In genomic region chr19:1206733-1207301, GRCh38 we compare ENCODE assay signal across 6 cellular contexts. TPM values are rescaled to one million over a fixed set of nuclear protein-coding genes. Genes with fewer than 3 reads are reported as not detected.
DNase-seq lines count a peak whose midpoint lies in the region; ATAC-seq and TF ChIP-seq lines count a peak whose summit lies in the region.

No MANE protein-coding gene starts in this region.

- no peaks in the 10 kb centered on the region for H3K27me3 Mint-ChIP-seq in CD8-positive, alpha-beta memory T cell
- H3K27me3 Mint-ChIP-seq in T-cell: no peaks in the 10 kb centered on the region

- peaks cover 45% of the 10 kb centered on the region for H3K4me1 ChIP-seq in CD8-positive, alpha-beta memory T cell (ENCODE audit: insufficient read depth, low read length)
- peaks cover 22 to 67% (median 54%) of the 10 kb centered on the region in 9 donors for H3K4me1 ChIP-seq in heart right ventricle
- H3K4me1 ChIP-seq in stomach: peaks cover 49 to 80% (median 74%) of the 10 kb centered on the region in 4 donors

- H3K27ac ChIP-seq in CD8-positive, alpha-beta memory T cell (ENCODE audit: low read depth, low read length): peak overlapping the region; percentile 67
- H3K27ac ChIP-seq in heart right ventricle (peak overlapping the region; percentile 62 to 96 (median 88)), stomach (peak overlapping the region; percentile 77 to 90 (median 86))

- no peak for TF ChIP-seq EP300 in stomach (IDR thresholded peaks at IDR 0.05)

- peak overlapping the region; percentile 90 for H3K4me3 ChIP-seq in CD8-positive, alpha-beta memory T cell (ENCODE audit: low read length)
- H3K4me3 ChIP-seq in heart right ventricle: peak overlapping the region; percentile 69 to 94 (median 80)
- peak overlapping the region; percentile 73 to 91 (median 80) for H3K4me3 ChIP-seq in stomach

- H3K9me3 Mint-ChIP-seq in CD8-positive, alpha-beta memory T cell: no peaks in the 10 kb centered on the region
- no peaks in the 10 kb centered on the region for H3K9me3 Mint-ChIP-seq in T-cell

- H3K36me3 ChIP-seq in CD8-positive, alpha-beta memory T cell (ENCODE audit: insufficient read depth, low read length): no peaks in the 10 kb centered on the region
- peaks cover 0 to 14% (median 4%) of the 10 kb centered on the region in 9 donors for H3K36me3 ChIP-seq in heart right ventricle
- H3K36me3 ChIP-seq in stomach: peaks cover 4 to 9% (median 5%) of the 10 kb centered on the region in 4 donors

- CTCF ChIA-PET in CD8-positive, alpha-beta memory T cell (lab: Charles Lee): no interaction called here
- CTCF ChIA-PET in T-cell (lab: Charles Lee): no interaction called here

- intact Hi-C loops in heart right ventricle (cut with DNase I): no loop called here
- intact Hi-C loops in stomach (cut with DNase I; ENCODE audit: low total_unique reads): no loop called here

- H3K27ac Mint-ChIP-seq in CD8-positive, alpha-beta memory T cell: peak overlapping the region; percentile 79 to 98 (median 92)
- H3K27ac Mint-ChIP-seq in T-cell: peak overlapping the region; percentile 92 to 94

- no peaks in the 10 kb centered on the region for H3K27me3 ChIP-seq in CD8-positive, alpha-beta memory T cell (ENCODE audit: insufficient read depth, low read length, poor library complexity, severe bottlenecking)
- H3K27me3 ChIP-seq in heart right ventricle (no peaks in the 10 kb centered on the region), stomach (no peaks in the 10 kb centered on the region)

- peak overlapping the region; percentile 92 to 98 (median 95) for H3K4me3 Mint-ChIP-seq in CD8-positive, alpha-beta memory T cell
- peak overlapping the region; percentile 93 to 98 (median 94) for H3K4me3 Mint-ChIP-seq in T-cell

- POLR2A ChIA-PET in CD8-positive, alpha-beta memory T cell (lab: Charles Lee): interaction anchor here (0.6 to 1.0 kb wide), 3 partner anchors 116 to 570 kb away, joined by 3 to 12 read pairs (median 6); no protein-coding TSS in a partner anchor
- POLR2A ChIA-PET in T-cell (lab: Charles Lee): no interaction called here

- DNase-seq in CD8-positive, alpha-beta memory T cell: peak in 3 of 5 donors; percentile 22 to 32 (median 29)
- peak in 12 of 34 experiments; percentile 14 to 38 (median 26) for DNase-seq in T-cell
- DNase-seq in heart right ventricle: no peak
- no peak for DNase-seq in stomach
- DNase-seq in HCEC 1CT: no peak

- no peak for TF ChIP-seq POLR2A in stomach (IDR thresholded peaks at IDR 0.05)

- no peaks in the 10 kb centered on the region for H3K9me3 ChIP-seq in CD8-positive, alpha-beta memory T cell (ENCODE audit: low read length)
- H3K9me3 ChIP-seq in heart right ventricle (no peaks in the 10 kb centered on the region), stomach (no peaks in the 10 kb centered on the region)

- ATAC-seq in T-cell (replicated peaks in 1 of 4) (no peak), heart right ventricle (peak in 1 of 8 donors; percentile 1), HG03097 (IDR thresholded peaks at IDR 0.05; ENCODE audit: low FRiP score, unreplicated experiment) (no peak)

- H3K4me1 Mint-ChIP-seq in CD8-positive, alpha-beta memory T cell: peaks cover 17 to 51% (median 30%) of the 10 kb centered on the region in 3 donors
- H3K4me1 Mint-ChIP-seq in T-cell: peaks cover 42 to 49% (median 43%) of the 10 kb centered on the region in 3 donors

- 2 to 3% methylated on average over 32 of the region's 32 CpGs for WGBS in heart right ventricle, 2 donors
- 0 to 1% (median 1%) methylated on average over 28 to 32 of the region's 32 CpGs for WGBS in stomach, 5 donors

- H3K36me3 Mint-ChIP-seq in CD8-positive, alpha-beta memory T cell: peaks cover 0 to 27% (median 0%) of the 10 kb centered on the region in 3 donors
- H3K36me3 Mint-ChIP-seq in T-cell: peaks cover 2% of the 10 kb centered on the region

- no peak for TF ChIP-seq CTCF in heart right ventricle (IDR thresholded peaks at IDR 0.05)
- TF ChIP-seq CTCF in stomach (IDR thresholded peaks at IDR 0.05): no peak

RNA-seq across cellular contexts. Expression of gene STK11, which starts 1.2 kb away (rescaled TPM):
- 10 to 100 TPM; 66.9 to 69.7 TPM for total RNA-seq in CD8-positive, alpha-beta memory T cell
- polyA plus RNA-seq in CD8-positive, alpha-beta memory T cell: 37.0 TPM
- total RNA-seq in T-cell: 100 to 1,000 TPM in 2 of 5 donors, 10 to 100 TPM in 3; 70.2 to 115 (median 99.5) TPM
- total RNA-seq in heart right ventricle: 10 to 100 TPM; 43.7 to 71.6 (median 46.6) TPM
- 10 to 100 TPM; 41.1 to 70.4 TPM for polyA plus RNA-seq in heart right ventricle
- 100 to 1,000 TPM in 1 of 5 donors, 10 to 100 TPM in 4; 55.1 to 368 (median 82.3) TPM for total RNA-seq in stomach
- polyA plus RNA-seq in stomach: 10 to 100 TPM; 43.1 to 65.3 (median 48.8) TPM

RNA-seq across cellular contexts. Expression of gene CBARP, which starts 31.0 kb away (rescaled TPM):
- total RNA-seq in CD8-positive, alpha-beta memory T cell: under 1 TPM; 0.22 to 0.80 TPM
- not detected for polyA plus RNA-seq in CD8-positive, alpha-beta memory T cell
- total RNA-seq in T-cell (under 1 TPM in 4 of 5 donors, not detected in 1; 0.08 to 0.36 (median 0.23) TPM), heart right ventricle (1 to 10 TPM in 9 of 10 donors, under 1 TPM in 1; 0.96 to 2.2 (median 1.4) TPM), stomach (1 to 10 TPM in 2 of 5 donors, not detected in 3; 1.3 to 8.9 TPM)
- polyA plus RNA-seq in heart right ventricle (1 to 10 TPM in 1 of 2 donors, under 1 TPM in 1; 0.73 to 1.3 TPM), stomach (under 1 TPM in 2 of 3 donors, not detected in 1; 0.19 to 0.28 TPM)

RNA-seq across cellular contexts. Expression of gene SBNO2, which starts 32.7 kb away (rescaled TPM):
- 10 to 100 TPM; 59.0 to 61.0 TPM for total RNA-seq in CD8-positive, alpha-beta memory T cell
- 4.3 TPM for polyA plus RNA-seq in CD8-positive, alpha-beta memory T cell
- 100 to 1,000 TPM in 3 of 5 donors, 10 to 100 TPM in 2; 90.2 to 115 (median 106) TPM for total RNA-seq in T-cell
- total RNA-seq in heart right ventricle: 10 to 100 TPM; 12.6 to 61.3 (median 16.1) TPM
- 10 to 100 TPM; 12.6 to 18.7 TPM for polyA plus RNA-seq in heart right ventricle
- total RNA-seq in stomach: 10 to 100 TPM; 19.3 to 74.7 (median 63.5) TPM
- polyA plus RNA-seq in stomach: 10 to 100 TPM; 16.3 to 36.1 (median 23.6) TPM

RNA-seq across cellular contexts. Expression of gene ATP5F1D, which starts 34.7 kb away (rescaled TPM):
- 100 to 1,000 TPM; 179 to 180 TPM for total RNA-seq in CD8-positive, alpha-beta memory T cell
- polyA plus RNA-seq in CD8-positive, alpha-beta memory T cell: 271 TPM
- total RNA-seq in T-cell (100 to 1,000 TPM; 117 to 233 (median 155) TPM), heart right ventricle (100 to 1,000 TPM; 491 to 770 (median 553) TPM), stomach (100 to 1,000 TPM in 2 of 5 donors, 10 to 100 TPM in 3; 26.4 to 905 (median 37.9) TPM)
- polyA plus RNA-seq in heart right ventricle (1,000 to 10,000 TPM in 1 of 2 donors, 100 to 1,000 TPM in 1; 821 to 2,879 TPM), stomach (100 to 1,000 TPM; 355 to 508 (median 358) TPM)

RNA-seq across cellular contexts. Expression of gene MIDN, which starts 41.6 kb away (rescaled TPM):
- total RNA-seq in CD8-positive, alpha-beta memory T cell: 10 to 100 TPM; 39.8 to 45.3 TPM
- polyA plus RNA-seq in CD8-positive, alpha-beta memory T cell: 14.6 TPM
- total RNA-seq in T-cell: 100 to 1,000 TPM in 1 of 5 donors, 10 to 100 TPM in 4; 54.0 to 161 (median 66.9) TPM
- 100 to 1,000 TPM in 2 of 10 donors, 10 to 100 TPM in 8; 45.9 to 236 (median 68.5) TPM for total RNA-seq in heart right ventricle
- polyA plus RNA-seq in heart right ventricle: 10 to 100 TPM; 22.7 to 48.6 TPM
- total RNA-seq in stomach: 100 to 1,000 TPM in 1 of 5 donors, 10 to 100 TPM in 4; 31.6 to 118 (median 54.6) TPM
- 10 to 100 TPM; 17.0 to 29.2 (median 21.0) TPM for polyA plus RNA-seq in stomach

Comparison
In these comparisons a context has a peak if more than half of its experiments do, and no peak if none do; other contexts are left out.
1. DNase-seq: peak in CD8-positive, alpha-beta memory T cell (3 of 5); none in heart right ventricle (0 of 2), stomach (single experiment) and HCEC 1CT (single experiment).
2. Peak in every context shown above with its lines, with median percentiles within 50 percentile points of each other: H3K27ac ChIP-seq and H3K4me3 ChIP-seq.